In genomic region chr14:77028384-77029246, GRCh38 we compare ENCODE assay signal across 8 cellular contexts. TPM values are rescaled to one million over a fixed set of nuclear protein-coding genes. Genes with fewer than 3 reads are reported as not detected.
DNase-seq lines count a peak whose midpoint lies in the region; ATAC-seq, FAIRE-seq and TF ChIP-seq lines count a peak whose summit lies in the region.

TSS of gene IRF2BPL (minus strand) at chr14:77028708. CDS start at chr14:77027792, 916 bp downstream.

- H4K20me1 ChIP-seq in SK-N-SH (ENCODE audit: insufficient read depth) = peaks cover 26% of the 10 kb centered on the region

- H3K36me3 ChIP-seq in SK-N-SH (replicated peaks in 1 of 2; ENCODE audit: control insufficient read depth in 1 of 2, insufficient read depth in 2 of 2, low read length in 1 of 2) = peaks cover 23 to 26% of the 10 kb centered on the region in 2 experiments

- POLR2A ChIA-PET in GM10248 (lab: Yijun Ruan, JAX) = interaction anchor here (0.6 to 0.9 kb wide), 3 partner anchors 51 to 252 kb away, joined by 3 to 5 read pairs (median 3); no protein-coding TSS in a partner anchor
- POLR2A ChIA-PET in SK-N-SH (lab: Yijun Ruan, JAX) = interaction anchor here (0.8 to 6.4 kb wide), 10 partner anchors 11 to 109 kb away, joined by 3 to 41 read pairs (median 6); no protein-coding TSS in a partner anchor

- H3K36me3 Mint-ChIP-seq in activated naive CD4-positive, alpha-beta T cell treated with anti-CD3 and anti-CD28 coated beads, Interleukin-2, amount 10 ng/mL, durations not matched to agents 7 days and 5 days = peaks cover 27% of the 10 kb centered on the region

- H3K27ac Mint-ChIP-seq in activated naive CD4-positive, alpha-beta T cell treated with anti-CD3 and anti-CD28 coated beads, Interleukin-2, amount 10 ng/mL, durations not matched to agents 7 days and 5 days = peak within 1 kb of the TSS; percentile 97

- peak within 1 kb of the TSS; percentile 93 for H3K4me3 Mint-ChIP-seq in activated naive CD4-positive, alpha-beta T cell treated with anti-CD3 and anti-CD28 coated beads, Interleukin-2, amount 10 ng/mL, durations not matched to agents 7 days and 5 days

- peak within 1 kb of the TSS; percentile 96 to 99 for H3K27ac ChIP-seq in SK-N-SH (ENCODE audit: low read depth in 2 of 2, low read length in 1 of 2)

- peak within 1 kb of the TSS; percentile 77 for H2AFZ ChIP-seq in SK-N-SH (ENCODE audit: low read depth)

- 4% methylated on average over 39 of the region's 84 CpGs for WGBS in SK-N-SH (ENCODE audit: low lambda C conversion rate)

- no peaks in the 10 kb centered on the region for H3K27me3 ChIP-seq in SK-N-SH (ENCODE audit: insufficient read depth)

- no peaks in the 10 kb centered on the region for H3K9me2 ChIP-seq in SK-N-SH

- H3K9me3 Mint-ChIP-seq in activated naive CD4-positive, alpha-beta T cell treated with anti-CD3 and anti-CD28 coated beads, Interleukin-2, amount 10 ng/mL, durations not matched to agents 7 days and 5 days = no peaks in the 10 kb centered on the region

- H3K9ac ChIP-seq in SK-N-SH = peak within 1 kb of the TSS; percentile 95

- peak; percentile 66 for ATAC-seq in HG02610 (IDR thresholded peaks at IDR 0.05; ENCODE audit: unreplicated experiment)

- no peak for TF ChIP-seq CTCF in GM10248 (IDR thresholded peaks at IDR 0.05; ENCODE audit: control extremely low read depth, extremely low read depth, low read depth, missing control alignments)
- no peak for TF ChIP-seq CTCF in SK-N-SH (IDR thresholded peaks at IDR 0.05)

- FAIRE-seq in frontal cortex (lab: Jason Lieb, UNC) = no peak

- peaks cover 71% of the 10 kb centered on the region for H3K79me2 ChIP-seq in SK-N-SH (ENCODE audit: insufficient read depth)

- peak; percentile 98 for DNase-seq in GM10248 (ENCODE audit: extremely low spot score)
- peak; percentile 96 for DNase-seq in NCI-H1092 (lab: John Stamatoyannopoulos, UW)
- peak; percentile 97 for DNase-seq in SK-N-SH
- peak; percentile 96 for DNase-seq in activated naive CD4-positive, alpha-beta T cell treated with anti-CD3 and anti-CD28 coated beads, Interleukin-2, amount 10 ng/mL, durations not matched to agents 7 days and 5 days
- DNase-seq in frontal cortex (ENCODE audit: low spot score in 2 of 2) = peak; percentile 95 to 96
- peak; percentile 87 for DNase-seq in non-pigmented ciliary epithelial cell (ENCODE audit: low read depth)
- peak; percentile 98 for DNase-seq in superior temporal gyrus (ENCODE audit: extremely low spot score)

- H3K4me3 ChIP-seq in SK-N-SH (ENCODE audit: low read depth in 2 of 2, low read length in 1 of 2) = peak within 1 kb of the TSS; percentile 77 to 84

- no peaks in the 10 kb centered on the region for H3K27me3 Mint-ChIP-seq in activated naive CD4-positive, alpha-beta T cell treated with anti-CD3 and anti-CD28 coated beads, Interleukin-2, amount 10 ng/mL, durations not matched to agents 7 days and 5 days

- peak; percentile 21 for TF ChIP-seq RAD21 in SK-N-SH (IDR thresholded peaks at IDR 0.05; ENCODE audit: low read length)

- peak; percentile 79; a peak in 3 of 4 replicates for TF ChIP-seq EP300 in SK-N-SH (IDR thresholded peaks at IDR 0.05; ENCODE audit: borderline replicate concordance in 1 of 2, low read depth in 1 of 2, low read length in 1 of 2)

- H3F3A ChIP-seq in SK-N-SH (replicated peaks; ENCODE audit: insufficient read depth) = peaks cover 44% of the 10 kb centered on the region

- H3K4me2 ChIP-seq in SK-N-SH = peak within 1 kb of the TSS; percentile 96

- CTCF ChIA-PET in GM10248 (lab: Yijun Ruan, JAX) = interaction anchor here (0.7 to 2.2 kb wide), 12 partner anchors 8 to 116 kb away, joined by 3 to 9 read pairs (median 4); no protein-coding TSS in a partner anchor
- CTCF ChIA-PET in SK-N-SH (lab: Yijun Ruan, JAX) = interaction anchor here (0.6 to 9.6 kb wide), 19 partner anchors 8 to 297 kb away, joined by 3 to 187 read pairs (median 5); no protein-coding TSS in a partner anchor
- CTCF ChIA-PET in activated naive CD4-positive, alpha-beta T cell treated with anti-CD3 and anti-CD28 coated beads, Interleukin-2, amount 10 ng/mL, durations not matched to agents 7 days and 5 days (lab: Charles Lee) = interaction anchor here (0.8 to 4.5 kb wide), 16 partner anchors 12 to 116 kb away, joined by 3 to 22 read pairs (median 4); no protein-coding TSS in a partner anchor

- no peaks in the 10 kb centered on the region for H3K9me3 ChIP-seq in SK-N-SH

- H3K4me1 Mint-ChIP-seq in activated naive CD4-positive, alpha-beta T cell treated with anti-CD3 and anti-CD28 coated beads, Interleukin-2, amount 10 ng/mL, durations not matched to agents 7 days and 5 days = peaks cover 72% of the 10 kb centered on the region

- H3K4me1 ChIP-seq in SK-N-SH (ENCODE audit: control insufficient read depth in 1 of 2, insufficient read depth in 2 of 2, low read depth in 1 of 2, low read length in 1 of 2) = peaks cover 36 to 41% of the 10 kb centered on the region in 2 experiments

TF ChIP-seq in SK-N-SH, 30 proteins besides CTCF, POLR2A, EP300 and RAD21 (continues in another document):
- TF ChIP-seq USF1 (IDR thresholded peaks at IDR 0.05; ENCODE audit: borderline replicate concordance, low read depth) (no peak), ELF1 (IDR thresholded peaks at IDR 0.05) (peak; percentile 62), CHD2 (IDR thresholded peaks at IDR 0.05; ENCODE audit: low read length, partially characterized antibody) (peak; percentile 97), REST (IDR thresholded peaks at IDR 0.05; ENCODE audit: low read depth, low read length) (peak; percentile 67; the same call in 1 of the 2 replicates), MXI1 (IDR thresholded peaks at IDR 0.05; ENCODE audit: low read depth, low read length) (peak; percentile 80), GABPA (IDR thresholded peaks at IDR 0.05; ENCODE audit: low read depth) (no peak), FOSL2 (IDR thresholded peaks at IDR 0.05; ENCODE audit: borderline replicate concordance, low read depth) (no peak; the same call in 1 of the 2 replicates), SMC3 (IDR thresholded peaks at IDR 0.05; ENCODE audit: low read depth, low read length) (peak; percentile 24), EZH2phosphoT487 (IDR thresholded peaks at IDR 0.05; ENCODE audit: borderline replicate concordance, low read depth) (no peak), YY1 (IDR thresholded peaks at IDR 0.05; ENCODE audit: low read depth) (no peak), FOXM1 (IDR thresholded peaks at IDR 0.05; ENCODE audit: low read depth) (peak; percentile 84; the same call in 1 of the 2 replicates), RFX5 (IDR thresholded peaks at IDR 0.05; ENCODE audit: low read length) (no peak), NFIC (IDR thresholded peaks at IDR 0.05; ENCODE audit: borderline replicate concordance) (peak; percentile 92), TAF1 (IDR thresholded peaks at IDR 0.05; ENCODE audit: borderline replicate concordance, low read depth, low read length) (peak; percentile 91), POLR2AphosphoS5 (IDR thresholded peaks at IDR 0.05; ENCODE audit: low read depth, low read length) (peak; percentile 91), NRF1 (IDR thresholded peaks at IDR 0.05; ENCODE audit: low read depth, low read length) (peak; percentile 88), GATA2 (CRISPR knock-in tag; IDR thresholded peaks at IDR 0.05) (no peak), FOXJ3 (CRISPR knock-in tag; IDR thresholded peaks at IDR 0.05) (no peak), RXRA (IDR thresholded peaks at IDR 0.05; ENCODE audit: borderline replicate concordance, low read depth) (peak; percentile 98), MEF2A (IDR thresholded peaks at IDR 0.05; ENCODE audit: borderline replicate concordance, low read depth) (peak; percentile 62; the same call in 1 of the 2 replicates)
- TF ChIP-seq, protein P1, sequence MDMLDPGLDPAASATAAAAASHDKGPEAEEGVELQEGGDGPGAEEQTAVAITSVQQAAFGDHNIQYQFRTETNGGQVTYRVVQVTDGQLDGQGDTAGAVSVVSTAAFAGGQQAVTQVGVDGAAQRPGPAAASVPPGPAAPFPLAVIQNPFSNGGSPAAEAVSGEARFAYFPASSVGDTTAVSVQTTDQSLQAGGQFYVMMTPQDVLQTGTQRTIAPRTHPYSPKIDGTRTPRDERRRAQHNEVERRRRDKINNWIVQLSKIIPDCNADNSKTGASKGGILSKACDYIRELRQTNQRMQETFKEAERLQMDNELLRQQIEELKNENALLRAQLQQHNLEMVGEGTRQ (IDR thresholded peaks at IDR 0.05; ENCODE audit: borderline replicate concordance, low read depth, low read length) = no peak

RNA-seq across cellular contexts. Expression of gene IRF2BPL, which starts in this region (rescaled TPM):
- 10.9 and 17.1 TPM in 2 replicates for polyA plus RNA-seq in SK-N-SH (2012; rRNA removed)
- polyA plus RNA-seq in SK-N-SH (2012; cell fraction: cytosol; rRNA removed) = 9.1 and 14.4 TPM in 2 replicates
- 16.2 and 16.9 TPM in 2 replicates for polyA plus RNA-seq in SK-N-SH (2012; cell fraction: nucleus; rRNA removed)
- total RNA-seq in frontal cortex = 68.9 TPM

Comparison
In these comparisons a context has a peak if more than half of its experiments do, and no peak if none do; other contexts are left out.
1. Peak in every context shown above with its lines: DNase-seq, ATAC-seq, H3K4me3 ChIP-seq and H3K27ac ChIP-seq.